Comparison of ENCODE assay signal across 11 cellular contexts in the genomic region with DNA sequence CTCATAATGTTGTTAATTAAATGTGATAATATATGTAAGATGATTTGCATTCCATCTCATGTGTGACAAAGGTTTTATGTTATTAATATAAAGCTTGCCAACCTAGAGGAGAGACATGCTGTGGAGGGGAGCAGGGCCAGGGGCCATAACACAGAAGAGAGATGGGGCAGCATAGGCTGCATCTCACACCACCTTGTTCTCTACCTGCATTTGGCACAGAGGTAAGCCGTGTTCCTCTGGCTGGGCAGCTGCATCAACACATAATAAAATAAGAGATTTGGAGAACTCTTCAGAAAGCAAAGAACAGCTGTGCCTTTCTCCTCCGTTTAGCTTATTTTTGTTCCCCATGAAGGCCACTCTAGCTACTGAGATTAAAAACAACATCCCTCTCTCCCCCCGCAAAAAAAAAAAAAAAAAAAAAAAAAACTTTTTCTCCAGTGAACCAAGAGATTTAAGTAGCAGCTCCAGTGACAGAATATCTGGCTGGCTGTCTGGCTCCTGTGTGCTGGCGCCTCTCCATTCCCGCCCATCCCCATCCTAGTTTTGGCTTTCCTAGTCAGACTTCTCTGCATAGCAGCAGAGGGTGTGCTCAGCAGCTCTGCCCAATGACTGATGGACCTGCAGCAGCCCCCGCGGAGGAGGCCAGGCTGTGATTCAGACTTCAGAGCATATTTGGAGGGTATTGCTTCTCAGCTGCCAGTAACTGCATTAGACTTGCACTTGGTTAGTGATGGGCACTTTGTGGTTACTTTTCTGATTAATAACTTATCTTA. TPM values are rescaled to one million over a fixed set of nuclear protein-coding genes. Genes with fewer than 3 reads are reported as not detected.
A peak's percentile ranks its signal among the peaks of the same experiment; 100 is the strongest.
DNase-seq lines count a peak whose midpoint lies in the region; ATAC-seq, FAIRE-seq and TF ChIP-seq lines count a peak whose summit lies in the region.
"Had no signal": no experiment of that assay in that cellular context is flagged by ENCODE, and none has a peak within 500 bp of the region (broad histone marks: within the 10 kb centered on the region; RNA-seq: fewer than 3 reads in every experiment).

No MANE protein-coding gene starts in this region.

- DNase-seq in DMS 273 (lab: John Stamatoyannopoulos, UW; ENCODE audit: unreplicated experiment) = peak; percentile 92
- DNase-seq in NCI-H226 = peak; percentile 69
- peak; percentile 43 for DNase-seq in epithelial cell of prostate (ENCODE audit: low read depth, low spot score)
- DNase-seq in occipital lobe (lab: John Stamatoyannopoulos, UW) = peak; percentile 78
- DNase-seq in GM12891 (ENCODE audit: insufficient read length, low spot score) = no peak
- DNase-seq in COR-L47 (lab: John Stamatoyannopoulos, UW) = no peak
- DNase-seq in HK-2 (ENCODE audit: unreplicated experiment) = no peak
- DNase-seq: activated naive CD4-positive, alpha-beta T cell had no signal

- no peak for ATAC-seq in HG03439 (IDR thresholded peaks at IDR 0.05; ENCODE audit: unreplicated experiment)
- ATAC-seq: T-cell had no signal

- no peak overlapping the region for H3K27ac ChIP-seq in epithelial cell of prostate
- H3K27ac ChIP-seq: KMS-11 had no signal

- FAIRE-seq in GM12891 (lab: Jason Lieb, UNC) = no peak

- TF ChIP-seq POLR2A in GM12891 (IDR thresholded peaks at IDR 0.05; ENCODE audit: low read depth, low read length) = no peak

TF ChIP-seq in GM12891, 5 proteins besides CTCF, POLR2A, EP300 and RAD21:
- TF ChIP-seq TAF1 (IDR thresholded peaks at IDR 0.05; ENCODE audit: low read depth, low read length) (no peak), SPI1 (IDR thresholded peaks at IDR 0.05; ENCODE audit: low read depth, low read length) (no peak), POLR2AphosphoS5 (IDR thresholded peaks at IDR 0.05; ENCODE audit: low read depth, low read length) (no peak), PAX5 (IDR thresholded peaks at IDR 0.05; ENCODE audit: insufficient read depth, low read length, severe bottlenecking) (no peak), POU2F2 (IDR thresholded peaks at IDR 0.05; ENCODE audit: low read depth, low read length) (no peak)
TF ChIP-seq in GM12891: peak in this region for 0.

RNA-seq across cellular contexts. Expression of a gene that starts 52.2 kb away (rescaled TPM):
- total RNA-seq in occipital lobe = 18.6 TPM
- 0.01 TPM for polyA plus RNA-seq in GM12891 (2012; ENCODE audit: low read depth, missing spikeins)
- total RNA-seq: T-cell had no signal

Comparison
In these comparisons a context has a peak if more than half of its experiments do, and no peak if none do; other contexts are left out.
1. DNase-seq: peak in DMS 273 (single experiment), NCI-H226 (single experiment), epithelial cell of prostate (single experiment) and occipital lobe (single experiment); none in GM12891 (single experiment), COR-L47 (single experiment) and HK-2 (single experiment).